ENCODE assay signal across 7 cellular contexts in the genomic region with DNA sequence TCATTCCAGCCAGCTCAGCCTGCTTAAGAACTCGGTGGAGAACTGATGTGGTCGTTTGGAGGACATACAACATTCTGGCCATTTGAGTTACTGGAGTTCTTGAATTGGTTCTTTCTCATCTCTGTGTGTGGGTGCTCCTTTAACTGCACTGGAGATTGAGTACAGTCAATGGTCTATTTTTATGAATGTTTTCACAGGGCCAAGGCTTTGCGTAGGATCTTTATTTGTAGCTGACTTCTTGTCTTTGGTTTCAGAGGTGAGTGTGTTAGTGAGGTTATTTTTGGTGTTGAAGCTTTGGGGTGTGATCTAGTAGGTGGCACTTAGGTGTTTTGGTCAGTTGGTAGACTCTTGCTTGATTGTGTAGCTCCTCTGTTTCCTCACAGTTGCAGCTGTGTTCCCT.
"Had no signal": no experiment of that assay in that cellular context is flagged by ENCODE, and none has a peak within 500 bp of the region (broad histone marks: within the 10 kb centered on the region; RNA-seq: fewer than 3 reads in every experiment).

No MANE protein-coding gene starts in this region.

- FAIRE-seq: H54, HTR-8/SVneo, K562 had no signal

- ATAC-seq: K562 had no signal

- DNase-seq: GOT3, H9, HCEC 1CT, IMR-90 had no signal

- H3K4me3 ChIP-seq: K562 had no signal
